In genomic region chr11:64196616-64197015, GRCh38 we compare ENCODE assay signal across 16 cellular contexts.
"Had no signal": no experiment of that assay in that cellular context is flagged by ENCODE, and none has a peak within 500 bp of the region (broad histone marks: within the 10 kb centered on the region; RNA-seq: fewer than 3 reads in every experiment).

No MANE protein-coding gene starts in this region.

- H3K9me3 ChIP-seq: lower lobe of right lung, tibial nerve, uterus had no signal

- H3K27ac ChIP-seq: lower lobe of right lung, tibial nerve, uterus had no signal

- H3K9me3 Mint-ChIP-seq: activated B cell treated with CpG ODN at 0.5 μM for 24 hours; activated naive CD4-positive, alpha-beta T cell treated with anti-CD3 and anti-CD28 coated beads, Interleukin-2, amount 10 ng/mL, durations not matched to agents 7 days and 5 days; natural killer cell treated with Interleukin-12 subunit alpha and Interleukin-12 subunit beta and Interleukin-15 and Interleukin-18, amount 100 ng/mL, for 72 hours; T-cell had no signal

- DNase-seq: activated B cell treated with CpG ODN at 0.5 μM for 24 hours; activated naive CD4-positive, alpha-beta T cell treated with anti-CD3 and anti-CD28 coated beads, Interleukin-2, amount 10 ng/mL, durations not matched to agents 7 days and 5 days; activated T-cell treated with anti-CD3 and anti-CD28 coated beads, Interleukin-2, amount 50 U/mL, for 1 hour; dermis blood vessel endothelial cell; effector memory CD4-positive, alpha-beta T cell; left cardiac atrium; lower lobe of right lung; stimulated activated CD4-positive, alpha-beta T cell treated with anti-CD3 and anti-CD28 coated beads, Interleukin-4, amount 100 ng/mL, for 24 hours; stimulated activated naive CD4-positive, alpha-beta T cell; substantia nigra; T-cell; uterus had no signal

- H3K27me3 Mint-ChIP-seq: activated B cell treated with CpG ODN at 0.5 μM for 24 hours; activated naive CD4-positive, alpha-beta T cell treated with anti-CD3 and anti-CD28 coated beads, Interleukin-2, amount 10 ng/mL, durations not matched to agents 7 days and 5 days; natural killer cell treated with Interleukin-12 subunit alpha and Interleukin-12 subunit beta and Interleukin-15 and Interleukin-18, amount 100 ng/mL, for 72 hours; T-cell had no signal

- H3K36me3 ChIP-seq: uterus had no signal

- H3K27me3 ChIP-seq: tibial nerve, uterus had no signal

- H3K4me3 Mint-ChIP-seq: activated B cell treated with CpG ODN at 0.5 μM for 24 hours; activated naive CD4-positive, alpha-beta T cell treated with anti-CD3 and anti-CD28 coated beads, Interleukin-2, amount 10 ng/mL, durations not matched to agents 7 days and 5 days; natural killer cell treated with Interleukin-12 subunit alpha and Interleukin-12 subunit beta and Interleukin-15 and Interleukin-18, amount 100 ng/mL, for 72 hours; T-cell had no signal

- ATAC-seq: left cardiac atrium; lower lobe of right lung; natural killer cell treated with Interleukin-12 subunit alpha and Interleukin-12 subunit beta and Interleukin-15 and Interleukin-18, amount 100 ng/mL, for 72 hours; sciatic nerve; SK-N-SH treated with all-trans-retinoic acid at 6 μM for 48 hours; T-cell had no signal

- H3K4me1 ChIP-seq: tibial nerve, uterus had no signal

- H3K4me3 ChIP-seq: lower lobe of right lung, tibial nerve, uterus had no signal

- H3K27ac Mint-ChIP-seq: activated naive CD4-positive, alpha-beta T cell treated with anti-CD3 and anti-CD28 coated beads, Interleukin-2, amount 10 ng/mL, durations not matched to agents 7 days and 5 days had no signal
